Comparison of ENCODE assay signal across 27 cellular contexts in the genomic region with DNA sequence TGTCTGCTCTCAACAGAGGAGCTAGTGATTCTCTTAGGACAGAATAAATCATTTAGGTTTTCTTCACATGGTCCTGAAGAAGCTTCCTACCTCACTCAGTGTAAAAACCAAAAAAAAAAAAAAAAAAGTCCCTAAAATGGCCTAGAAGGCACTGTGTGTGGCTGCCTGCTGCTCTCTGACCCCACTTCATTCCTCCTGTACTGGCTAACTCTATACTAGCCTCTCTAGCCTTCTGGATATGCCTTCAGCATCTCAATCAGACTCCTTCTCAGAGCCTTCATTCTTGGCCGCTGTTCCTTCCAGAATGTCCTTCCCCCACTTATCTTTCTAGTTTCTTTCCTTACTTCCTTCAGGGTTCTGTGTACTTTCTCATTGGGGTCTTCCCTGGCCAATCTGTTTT.
DNase-seq lines count a peak whose midpoint lies in the region; ATAC-seq, FAIRE-seq and TF ChIP-seq lines count a peak whose summit lies in the region.
"Had no signal": no experiment of that assay in that cellular context is flagged by ENCODE, and none has a peak within 500 bp of the region (broad histone marks: within the 10 kb centered on the region; RNA-seq: fewer than 3 reads in every experiment).

No MANE protein-coding gene starts in this region.

- no peaks in the 10 kb centered on the region for H4K20me1 ChIP-seq in K562 (replicated peaks; ENCODE audit: control insufficient read depth, insufficient read depth, low read length)

- H3K9me3 ChIP-seq in RWPE2 (ENCODE audit: severe bottlenecking) (peaks cover 6% of the 10 kb centered on the region), K562 (replicated peaks; ENCODE audit: control insufficient read depth, insufficient read depth, low read depth, low read length) (no peaks in the 10 kb centered on the region), lower lobe of right lung (peaks cover 11% of the 10 kb centered on the region), aorta (ENCODE audit: control insufficient read depth, low read length) (no peaks in the 10 kb centered on the region)
- H3K9me3 ChIP-seq: BE2C, testis had no signal

- no peak for TF ChIP-seq POLR2A in K562 (conservative IDR thresholded peaks at IDR 0.05)

- H3K9ac ChIP-seq in K562 (ENCODE audit: insufficient read depth in 1 of 2, low read depth in 2 of 2, low read length in 2 of 2) = no peak overlapping the region

- H3K27ac ChIP-seq in RWPE2 (ENCODE audit: poor library complexity, severe bottlenecking) = peak overlapping the region; percentile 28
- H3K27ac ChIP-seq in K562 (ENCODE audit: extremely low read depth, low read depth, low read length) = no peak overlapping the region
- H3K27ac ChIP-seq in lower lobe of right lung = no peak overlapping the region
- no peak overlapping the region for H3K27ac ChIP-seq in aorta (ENCODE audit: low read depth in 1 of 2, low read length in 2 of 2)
- H3K27ac ChIP-seq: testis had no signal

- H3K4me3 ChIP-seq in RWPE2 (ENCODE audit: severe bottlenecking) = no peak overlapping the region
- no peak overlapping the region for H3K4me3 ChIP-seq in K562
- H3K4me3 ChIP-seq in lower lobe of right lung = no peak overlapping the region
- H3K4me3 ChIP-seq in aorta (ENCODE audit: low read length in 2 of 2) = no peak overlapping the region
- H3K4me3 ChIP-seq: lung, testis had no signal

- H3K27me3 ChIP-seq in RWPE2 (ENCODE audit: insufficient read depth, poor library complexity, severe bottlenecking) (no peaks in the 10 kb centered on the region), K562 (ENCODE audit: control insufficient read depth in 2 of 2, insufficient read depth in 2 of 2, low read length in 2 of 2) (no peaks in the 10 kb centered on the region), lower lobe of right lung (ENCODE audit: low read depth) (no peaks in the 10 kb centered on the region), aorta (ENCODE audit: control insufficient read depth in 1 of 2, insufficient read depth in 2 of 2, low read length in 1 of 2) (no peaks in the 10 kb centered on the region)
- H3K27me3 ChIP-seq: BE2C, testis had no signal

- peaks cover 57% of the 10 kb centered on the region for H3K4me1 Mint-ChIP-seq in activated CD8-positive, alpha-beta T cell treated with anti-CD3 and anti-CD28 coated beads for 36 hours (ENCODE audit: low read depth)
- H3K4me1 Mint-ChIP-seq in activated CD8-positive, alpha-beta T cell treated with anti-CD3 and anti-CD28 coated beads, Interleukin-2, amount 10 ng/mL, durations not matched to agents 7 days and 5 days (ENCODE audit: low read depth) = peaks cover 24% of the 10 kb centered on the region
- H3K4me1 Mint-ChIP-seq in naive thymus-derived CD8-positive, alpha-beta T cell = peaks cover 30 to 57% (median 49%) of the 10 kb centered on the region in 4 donors

- no peak overlapping the region for H3K4me2 ChIP-seq in K562 (ENCODE audit: insufficient read depth, low read length)

- TF ChIP-seq CTCF in activated CD8-positive, alpha-beta T cell treated with anti-CD3 and anti-CD28 coated beads for 36 hours (IDR thresholded peaks at IDR 0.05) = no peak
- no peak for TF ChIP-seq CTCF in RWPE2 (IDR thresholded peaks at IDR 0.05; ENCODE audit: poor library complexity, severe bottlenecking)
- TF ChIP-seq CTCF in K562 (IDR thresholded peaks at IDR 0.05 in 2 of 3, conservative IDR thresholded peaks at IDR 0.05 in 1 of 3; ENCODE audit: insufficient read depth in 2 of 3, low read depth in 1 of 3, low read length in 3 of 3) = no peak
- TF ChIP-seq CTCF in lower lobe of right lung (IDR thresholded peaks at IDR 0.05) = no peak

- H3K4me1 ChIP-seq in RWPE2 (ENCODE audit: insufficient read depth, poor library complexity, severe bottlenecking) (peaks cover 14% of the 10 kb centered on the region), K562 (replicated peaks in 1 of 2; ENCODE audit: control insufficient read depth in 2 of 2, insufficient read depth in 2 of 2, low read length in 2 of 2) (no peaks in the 10 kb centered on the region), lower lobe of right lung (peaks cover 6% of the 10 kb centered on the region), aorta (ENCODE audit: control insufficient read depth in 1 of 2, insufficient read depth in 2 of 2, low read length in 2 of 2) (no peaks in the 10 kb centered on the region)
- H3K4me1 ChIP-seq: BE2C, testis had no signal

- H3K36me3 ChIP-seq in RWPE2 (ENCODE audit: low read depth) = no peaks in the 10 kb centered on the region
- H3K36me3 ChIP-seq in K562 (ENCODE audit: control insufficient read depth, insufficient read depth, low read length) = no peaks in the 10 kb centered on the region
- no peaks in the 10 kb centered on the region for H3K36me3 ChIP-seq in lower lobe of right lung
- no peaks in the 10 kb centered on the region for H3K36me3 ChIP-seq in aorta (ENCODE audit: control insufficient read depth in 1 of 2, insufficient read depth in 2 of 2, low read length in 1 of 2)
- H3K36me3 ChIP-seq: BE2C had no signal

- no peak for ATAC-seq in activated CD8-positive, alpha-beta T cell treated with anti-CD3 and anti-CD28 coated beads for 36 hours
- no peak for ATAC-seq in activated CD8-positive, alpha-beta T cell treated with anti-CD3 and anti-CD28 coated beads, Interleukin-2, amount 10 ng/mL, durations not matched to agents 7 days and 5 days
- ATAC-seq in RWPE2 (ENCODE audit: low read depth) (no peak), K562 (peak; percentile 45; the same call in 1 of the 3 replicates), GM18907 (IDR thresholded peaks at IDR 0.05; ENCODE audit: unreplicated experiment) (no peak), lower lobe of right lung (no peak), aorta (ENCODE audit: low FRiP score) (no peak)
- ATAC-seq in naive thymus-derived CD8-positive, alpha-beta T cell = no peak
- ATAC-seq: stimulated activated effector memory CD8-positive, alpha-beta T cell treated with anti-CD3 and anti-CD28 coated beads, Interleukin-12 subunit alpha, Interleukin-12 subunit beta, amount 100 ng/mL, for 72 hours had no signal

- no peak for FAIRE-seq in K562 (lab: Jason Lieb, UNC)
- FAIRE-seq: A204.1, G401.6, HTR-8/SVneo, small intestine, urothelium cell line had no signal

- no peak for DNase-seq in activated CD8-positive, alpha-beta T cell treated with anti-CD3 and anti-CD28 coated beads for 36 hours
- no peak for DNase-seq in activated CD8-positive, alpha-beta T cell treated with anti-CD3 and anti-CD28 coated beads, Interleukin-2, amount 10 ng/mL, durations not matched to agents 7 days and 5 days
- no peak for DNase-seq in RWPE2 (ENCODE audit: low spot score)
- no peak for DNase-seq in K562 (ENCODE audit: extremely low read depth in 1 of 4, low spot score in 3 of 4)
- no peak for DNase-seq in naive thymus-derived CD8-positive, alpha-beta T cell
- no peak for DNase-seq in lower lobe of right lung
- no peak for DNase-seq in aorta
- DNase-seq: activated CD4-positive, alpha-beta T cell treated with anti-CD3 and anti-CD28 coated beads, Interleukin-2, amount 10 ng/mL, durations not matched to agents 7 days and 5 days; activated CD8-positive, alpha-beta memory T cell treated with anti-CD3 and anti-CD28 coated beads, Interleukin-2, amount 50 U/mL, for 4 hours; activated gamma-delta T cell; anterior cingulate cortex; BE2C; caudate nucleus; MV-4-11; NCI-H146; occipital lobe; small intestine; stimulated activated CD4-positive, alpha-beta T cell treated with anti-CD3 and anti-CD28 coated beads, Interleukin-2, amount 100 ng/mL, for 48 hours; testis had no signal

- no TSS peak for BruUV-seq in K562 (replicated peaks; lab: Mats Ljungman, UMichigan)

- H3K27me3 Mint-ChIP-seq in activated CD8-positive, alpha-beta T cell treated with anti-CD3 and anti-CD28 coated beads for 36 hours = no peaks in the 10 kb centered on the region
- no peaks in the 10 kb centered on the region for H3K27me3 Mint-ChIP-seq in activated CD8-positive, alpha-beta T cell treated with anti-CD3 and anti-CD28 coated beads, Interleukin-2, amount 10 ng/mL, durations not matched to agents 7 days and 5 days (ENCODE audit: low read depth)
- H3K27me3 Mint-ChIP-seq in naive thymus-derived CD8-positive, alpha-beta T cell = no peaks in the 10 kb centered on the region
- H3K27me3 Mint-ChIP-seq: activated CD4-positive, alpha-beta T cell treated with anti-CD3 and anti-CD28 coated beads, Interleukin-2, amount 10 ng/mL, durations not matched to agents 7 days and 5 days had no signal

- no peak for TF ChIP-seq RAD21 in K562 (CRISPR knock-in tag; conservative IDR thresholded peaks at IDR 0.05 in 1 of 2, IDR thresholded peaks at IDR 0.05 in 1 of 2)

- no peaks in the 10 kb centered on the region for H3K9me1 ChIP-seq in K562 (ENCODE audit: control insufficient read depth, insufficient read depth, low read length)

- no peak overlapping the region for H3K4me3 Mint-ChIP-seq in activated CD8-positive, alpha-beta T cell treated with anti-CD3 and anti-CD28 coated beads for 36 hours
- H3K4me3 Mint-ChIP-seq in activated CD8-positive, alpha-beta T cell treated with anti-CD3 and anti-CD28 coated beads, Interleukin-2, amount 10 ng/mL, durations not matched to agents 7 days and 5 days = no peak overlapping the region
- no peak overlapping the region for H3K4me3 Mint-ChIP-seq in naive thymus-derived CD8-positive, alpha-beta T cell
- H3K4me3 Mint-ChIP-seq: activated CD4-positive, alpha-beta T cell treated with anti-CD3 and anti-CD28 coated beads, Interleukin-2, amount 10 ng/mL, durations not matched to agents 7 days and 5 days; stimulated activated effector memory CD8-positive, alpha-beta T cell treated with anti-CD3 and anti-CD28 coated beads, Interleukin-12 subunit alpha, Interleukin-12 subunit beta, amount 100 ng/mL, for 72 hours; T-helper 1 cell treated with Interleukin-12 subunit alpha and Interleukin-12 subunit beta and Interleukin-4 antibody, amounts not matched to agents 30 μg/mL and 1 μg/mL, for 36 hours had no signal

- H2AFZ ChIP-seq in K562 (ENCODE audit: low read depth, low read length) = no peak overlapping the region

- intact Hi-C loops in activated CD8-positive, alpha-beta T cell treated with anti-CD3 and anti-CD28 coated beads for 36 hours (cut with micrococcal nuclease) = no loop called here
- intact Hi-C loops in K562 (cut with micrococcal nuclease) (no loop called here), lower lobe of right lung (cut with DNase I) (no loop called here), aorta (cut with DNase I) (no loop called here)

- peak overlapping the region; percentile 2 for H3K27ac Mint-ChIP-seq in activated CD8-positive, alpha-beta T cell treated with anti-CD3 and anti-CD28 coated beads for 36 hours
- H3K27ac Mint-ChIP-seq in activated CD8-positive, alpha-beta T cell treated with anti-CD3 and anti-CD28 coated beads, Interleukin-2, amount 10 ng/mL, durations not matched to agents 7 days and 5 days = no peak overlapping the region
- H3K27ac Mint-ChIP-seq in naive thymus-derived CD8-positive, alpha-beta T cell = peak overlapping the region in 6 of 10 donors; percentile 15 to 82 (median 70)
- H3K27ac Mint-ChIP-seq: activated CD4-positive, alpha-beta T cell treated with anti-CD3 and anti-CD28 coated beads, Interleukin-2, amount 10 ng/mL, durations not matched to agents 7 days and 5 days; stimulated activated effector memory CD8-positive, alpha-beta T cell treated with anti-CD3 and anti-CD28 coated beads, Interleukin-12 subunit alpha, Interleukin-12 subunit beta, amount 100 ng/mL, for 72 hours; T-helper 1 cell treated with Interleukin-12 subunit alpha and Interleukin-12 subunit beta and Interleukin-4 antibody, amounts not matched to agents 30 μg/mL and 1 μg/mL, for 36 hours had no signal

- CTCF ChIA-PET in activated CD8-positive, alpha-beta T cell treated with anti-CD3 and anti-CD28 coated beads for 36 hours (lab: Charles Lee) = no interaction called here
- CTCF ChIA-PET in activated CD8-positive, alpha-beta T cell treated with anti-CD3 and anti-CD28 coated beads, Interleukin-2, amount 10 ng/mL, durations not matched to agents 7 days and 5 days (lab: Charles Lee) = interaction anchor here (1.5 kb wide), 1 partner anchor 77 kb away, joined by 3 read pairs; no protein-coding TSS in a partner anchor
- CTCF ChIA-PET in K562 (lab: Yijun Ruan, JAX; ENCODE audit: low intra/inter-chr PET ratio) = no interaction called here

- no peaks in the 10 kb centered on the region; the same call in 2 of the 3 replicates for H3K79me2 ChIP-seq in K562 (ENCODE audit: control insufficient read depth, insufficient read depth, low read length)

- TF ChIP-seq EP300 in K562 (IDR thresholded peaks at IDR 0.05; ENCODE audit: low read length) = no peak

- WGBS in K562 (ENCODE audit: insufficient coverage, low coverage, missing lambda C conversion rate) = 48% methylated on average over 1 of the region's 1 CpG
- WGBS in aorta, 2 donors = 91 to 97% methylated on average over 1 of the region's 1 CpG

- POLR2A ChIA-PET in activated CD8-positive, alpha-beta T cell treated with anti-CD3 and anti-CD28 coated beads for 36 hours (lab: Charles Lee) = no interaction called here
- POLR2A ChIA-PET in activated CD8-positive, alpha-beta T cell treated with anti-CD3 and anti-CD28 coated beads, Interleukin-2, amount 10 ng/mL, durations not matched to agents 7 days and 5 days (lab: Charles Lee) = no interaction called here
- POLR2A ChIA-PET in K562 (lab: Yijun Ruan, JAX) = no interaction called here
- POLR2A ChIA-PET in naive thymus-derived CD8-positive, alpha-beta T cell (lab: Charles Lee) = no interaction called here

- in situ Hi-C loops in K562 (cut with MboI) = no loop called here

- H3K36me3 Mint-ChIP-seq in activated CD8-positive, alpha-beta T cell treated with anti-CD3 and anti-CD28 coated beads for 36 hours (ENCODE audit: low read depth) = peaks cover 38% of the 10 kb centered on the region
- peaks cover 41% of the 10 kb centered on the region for H3K36me3 Mint-ChIP-seq in activated CD8-positive, alpha-beta T cell treated with anti-CD3 and anti-CD28 coated beads, Interleukin-2, amount 10 ng/mL, durations not matched to agents 7 days and 5 days (ENCODE audit: low read depth)
- H3K36me3 Mint-ChIP-seq in naive thymus-derived CD8-positive, alpha-beta T cell = peaks cover 26 to 57% (median 31%) of the 10 kb centered on the region in 3 donors
- H3K36me3 Mint-ChIP-seq: stimulated activated effector memory CD8-positive, alpha-beta T cell treated with anti-CD3 and anti-CD28 coated beads, Interleukin-12 subunit alpha, Interleukin-12 subunit beta, amount 100 ng/mL, for 72 hours had no signal

- peaks cover 38% of the 10 kb centered on the region for H3K9me3 Mint-ChIP-seq in activated CD8-positive, alpha-beta T cell treated with anti-CD3 and anti-CD28 coated beads for 36 hours
- peaks cover 26% of the 10 kb centered on the region for H3K9me3 Mint-ChIP-seq in activated CD8-positive, alpha-beta T cell treated with anti-CD3 and anti-CD28 coated beads, Interleukin-2, amount 10 ng/mL, durations not matched to agents 7 days and 5 days (ENCODE audit: insufficient read depth)
- H3K9me3 Mint-ChIP-seq in naive thymus-derived CD8-positive, alpha-beta T cell = peaks cover 5 to 51% (median 29%) of the 10 kb centered on the region in 9 donors
